In genomic region chr18:78601923-78602322, GRCh38 we compare ENCODE assay signal across 17 cellular contexts.
"Had no signal": no experiment of that assay in that cellular context is flagged by ENCODE, and none has a peak within 500 bp of the region (broad histone marks: within the 10 kb centered on the region; RNA-seq: fewer than 3 reads in every experiment).

No MANE protein-coding gene starts in this region.

- H3K9me3 Mint-ChIP-seq: immature natural killer cell had no signal

- H3K27ac Mint-ChIP-seq: dendritic cell treated with granulocyte-macrophage colony-stimulating factor and Interleukin-4, amounts not matched to agents 40 ng/mL and 50 ng/mL, for 4 days; effector memory CD8-positive, alpha-beta T cell; immature natural killer cell; mesothelial cell of epicardium; naive B cell had no signal

- H3K4me1 Mint-ChIP-seq: mesothelial cell of epicardium, naive B cell had no signal

- H3K27me3 Mint-ChIP-seq: dendritic cell treated with granulocyte-macrophage colony-stimulating factor and Interleukin-4, amounts not matched to agents 40 ng/mL and 50 ng/mL, for 4 days had no signal

- H3K4me3 Mint-ChIP-seq: dendritic cell treated with granulocyte-macrophage colony-stimulating factor and Interleukin-4, amounts not matched to agents 40 ng/mL and 50 ng/mL, for 4 days; effector memory CD8-positive, alpha-beta T cell; immature natural killer cell; mesothelial cell of epicardium; naive B cell had no signal

- ATAC-seq: foreskin keratinocyte, gastroesophageal sphincter, heart left ventricle, left cardiac atrium, left lung, left ventricle myocardium superior, lower lobe of right lung, mucosa of descending colon had no signal

- DNase-seq: colonic mucosa; cortex of kidney; effector CD8-positive, alpha-beta T cell; foreskin keratinocyte; heart left ventricle; hypothalamus; left cardiac atrium; left lung; left ventricle myocardium superior; lower lobe of right lung; mucosa of descending colon; naive B cell had no signal

- H3K36me3 Mint-ChIP-seq: mesothelial cell of epicardium, naive B cell had no signal
